In genomic region chr15:66735909-66736305, GRCh38 we compare ENCODE assay signal across 2 cellular contexts.
TF ChIP-seq lines count a peak whose summit lies in the region.

No MANE protein-coding gene starts in this region.

TF ChIP-seq in HepG2, 621 proteins besides CTCF, POLR2A, EP300 and RAD21:
- no peak for TF ChIP-seq GMEB1 (CRISPR knock-in tag; IDR thresholded peaks at IDR 0.05; ENCODE audit: borderline replicate concordance)
- no peak for TF ChIP-seq ZNF577 (CRISPR knock-in tag; IDR thresholded peaks at IDR 0.05; ENCODE audit: borderline replicate concordance, low read depth)
- no peak for TF ChIP-seq HIC2 (CRISPR knock-in tag; IDR thresholded peaks at IDR 0.05; ENCODE audit: low read depth)
- no peak for TF ChIP-seq ZNF607 (CRISPR knock-in tag; IDR thresholded peaks at IDR 0.05; ENCODE audit: borderline replicate concordance)
- TF ChIP-seq ZNF234 (CRISPR knock-in tag; conservative IDR thresholded peaks at IDR 0.05), result no peak
- no peak for TF ChIP-seq HDAC1 (CRISPR knock-in tag; IDR thresholded peaks at IDR 0.05)
- no peak for TF ChIP-seq SOX6 (IDR thresholded peaks at IDR 0.05)
- no peak for TF ChIP-seq SOX6 (CRISPR knock-in tag; IDR thresholded peaks at IDR 0.05)
- TF ChIP-seq SP1 (IDR thresholded peaks at IDR 0.05), result no peak
- no peak for TF ChIP-seq SP1 (CRISPR knock-in tag; IDR thresholded peaks at IDR 0.05)

TF ChIP-seq in H1, 55 proteins besides CTCF, POLR2A, EP300 and RAD21:
- TF ChIP-seq E2F6 (IDR thresholded peaks at IDR 0.05) (no peak), RXRA (IDR thresholded peaks at IDR 0.05; ENCODE audit: insufficient read depth, low read depth, low read length) (no peak), BRCA1 (IDR thresholded peaks at IDR 0.05; ENCODE audit: low read depth, low read length) (no peak), KDM4A (IDR thresholded peaks at IDR 0.05; ENCODE audit: low read depth, low read length, severe bottlenecking) (no peak), RNF2 (IDR thresholded peaks at IDR 0.05; ENCODE audit: borderline replicate concordance, low read depth, low read length, missing control alignments, poor library complexity, severe bottlenecking) (no peak), SRF (IDR thresholded peaks at IDR 0.05; ENCODE audit: low read depth, low read length) (no peak), CHD7 (IDR thresholded peaks at IDR 0.05; ENCODE audit: insufficient replicate concordance, low read length) (no peak), ZNF274 (IDR thresholded peaks at IDR 0.05; ENCODE audit: borderline replicate concordance, extremely low read depth, low read length) (no peak), BACH1 (IDR thresholded peaks at IDR 0.05; ENCODE audit: low read length) (no peak), SIRT6 (IDR thresholded peaks at IDR 0.05; ENCODE audit: low read length) (no peak), CBX5 (IDR thresholded peaks at IDR 0.05; ENCODE audit: low read depth, low read length) (no peak), NRF1 (IDR thresholded peaks at IDR 0.05; ENCODE audit: low read depth, low read length) (no peak), ATF3 (IDR thresholded peaks at IDR 0.05; ENCODE audit: insufficient read depth, low read depth, low read length) (no peak), SP1 (IDR thresholded peaks at IDR 0.05; ENCODE audit: low read depth, low read length) (no peak), ASH2L (IDR thresholded peaks at IDR 0.05; ENCODE audit: low read length) (no peak), JUND (IDR thresholded peaks at IDR 0.05; ENCODE audit: low read length) (no peak), SAP30 (IDR thresholded peaks at IDR 0.05; ENCODE audit: insufficient read depth, insufficient replicate concordance, low read length) (no peak), PHF8 (conservative IDR thresholded peaks at IDR 0.05; ENCODE audit: low read depth, low read length) (no peak)
